Comparison of ENCODE assay signal across 8 cellular contexts in genomic region chr2:231672617-231673347, GRCh38. TPM values are rescaled to one million over a fixed set of nuclear protein-coding genes. Genes with fewer than 3 reads are reported as not detected.
DNase-seq lines count a peak whose midpoint lies in the region; ATAC-seq, FAIRE-seq and TF ChIP-seq lines count a peak whose summit lies in the region.

No MANE protein-coding gene starts in this region.

- H2AFZ ChIP-seq in SU-DHL-6 (ENCODE audit: low read depth, low read length, severe bottlenecking) = no peak overlapping the region

- peak overlapping the region; percentile 97 for H3K4me2 ChIP-seq in SU-DHL-6 (ENCODE audit: low read depth, low read length, poor library complexity, severe bottlenecking)

- H3K9me3 Mint-ChIP-seq in glutamatergic neuron (ENCODE audit: unreplicated experiment) = peaks cover 12% of the 10 kb centered on the region

- H3K4me3 ChIP-seq in SU-DHL-6 (ENCODE audit: insufficient read depth, low read length, poor library complexity, severe bottlenecking) (peak overlapping the region; percentile 33), skin epidermis (peak overlapping the region in 2 of 7 experiments; percentile 5 to 15)

- peak; percentile 44 for TF ChIP-seq CTCF in SU-DHL-6 (IDR thresholded peaks at IDR 0.05; ENCODE audit: insufficient read depth, low read length, poor library complexity, severe bottlenecking)
- TF ChIP-seq CTCF in glutamatergic neuron (IDR thresholded peaks at IDR 0.05; ENCODE audit: partially characterized antibody, unreplicated experiment) = no peak

- peak overlapping the region; percentile 100 for H3K27ac ChIP-seq in SU-DHL-6 (ENCODE audit: low read depth, low read length)
- peak overlapping the region in 20 of 21 experiments; percentile 37 to 89 (median 72) for H3K27ac ChIP-seq in skin epidermis

- peaks cover 60% of the 10 kb centered on the region for H3F3A ChIP-seq in SU-DHL-6 (ENCODE audit: insufficient read depth)

- H3K4me1 Mint-ChIP-seq in glutamatergic neuron (ENCODE audit: low read depth, unreplicated experiment) = peaks cover 30% of the 10 kb centered on the region

- H3K9me2 ChIP-seq in SU-DHL-6 (replicated peaks; ENCODE audit: insufficient read depth, low read length) = no peaks in the 10 kb centered on the region

- peaks cover 19% of the 10 kb centered on the region for H3K27me3 Mint-ChIP-seq in glutamatergic neuron (ENCODE audit: unreplicated experiment)

- H3K9ac ChIP-seq in SU-DHL-6 (ENCODE audit: low read length) = peak overlapping the region; percentile 99

- peak; percentile 47 for DNase-seq in NCI-H748 (lab: John Stamatoyannopoulos, UW; ENCODE audit: unreplicated experiment)
- DNase-seq in NCI-H748 treated with DMSO at 0.1 percent for 48 hours (lab: John Stamatoyannopoulos, UW) = no peak
- DNase-seq in HTR-8/SVneo (ENCODE audit: insufficient read length, low spot score) = peak; percentile 51
- DNase-seq in glutamatergic neuron = peak; percentile 77
- DNase-seq in NCI-H1048 (lab: John Stamatoyannopoulos, UW) = no peak

- no peaks in the 10 kb centered on the region for H3K36me3 ChIP-seq in SU-DHL-6 (ENCODE audit: low read length)

- no peaks in the 10 kb centered on the region for H3K27me3 ChIP-seq in SU-DHL-6 (ENCODE audit: low read length)

- H3K27ac Mint-ChIP-seq in glutamatergic neuron (ENCODE audit: unreplicated experiment) = peak overlapping the region; percentile 98

- H3K79me2 ChIP-seq in SU-DHL-6 (ENCODE audit: insufficient read depth, low read length) = 0 out of 2 replicates have a peak, but pooled peaks cover 5% of the 10 kb centered on the region

- no peaks in the 10 kb centered on the region for H3K36me3 Mint-ChIP-seq in glutamatergic neuron (ENCODE audit: unreplicated experiment)

- no peaks in the 10 kb centered on the region for H3K9me3 ChIP-seq in SU-DHL-6 (ENCODE audit: insufficient read depth, low read length)

- H3K4me3 Mint-ChIP-seq in glutamatergic neuron (ENCODE audit: unreplicated experiment) = no peak overlapping the region

- no peaks in the 10 kb centered on the region for H4K20me1 ChIP-seq in SU-DHL-6 (ENCODE audit: low read depth, low read length)

- ATAC-seq in GM21529 (IDR thresholded peaks at IDR 0.05; ENCODE audit: unreplicated experiment) = peak; percentile 45

- FAIRE-seq in HTR-8/SVneo (lab: Jason Lieb, UNC) = no peak

RNA-seq across cellular contexts. Expression of gene PTMA, which starts 35.5 kb away (rescaled TPM):
- total RNA-seq in glutamatergic neuron (ENCODE audit: unreplicated experiment) = 948 TPM

Comparison
In these comparisons a context has a peak if more than half of its experiments do, and no peak if none do; other contexts are left out.
1. DNase-seq: peak in NCI-H748 (single experiment), HTR-8/SVneo (single experiment) and glutamatergic neuron (single experiment); none in NCI-H748 treated with DMSO at 0.1 percent for 48 hours (single experiment) and NCI-H1048 (single experiment).